In genomic region chr7:35450456-35450855, GRCh38 we compare ENCODE assay signal across 29 cellular contexts.
DNase-seq lines count a peak whose midpoint lies in the region; ATAC-seq and TF ChIP-seq lines count a peak whose summit lies in the region.
"Had no signal": no experiment of that assay in that cellular context is flagged by ENCODE, and none has a peak within 500 bp of the region (broad histone marks: within the 10 kb centered on the region; RNA-seq: fewer than 3 reads in every experiment).

No MANE protein-coding gene starts in this region.

- H3K27ac Mint-ChIP-seq in endothelial cell (ENCODE audit: unreplicated experiment) = no peak overlapping the region
- H3K27ac Mint-ChIP-seq: activated CD4-positive, alpha-beta memory T cell treated with anti-CD3 and anti-CD28 coated beads for 36 hours; activated naive CD8-positive, alpha-beta T cell; activated T-helper 2 cell treated with anti-CD3 and anti-CD28 coated beads, Interferon-gamma antibody, Interleukin-2, Interleukin-4, amounts not matched to agents 10 μg/mL and 5 μg/mL and 100 μg/mL, durations not matched to agents 14 hours and 24 hours and 36 hours; dendritic cell treated with granulocyte-macrophage colony-stimulating factor and Interleukin-4, amounts not matched to agents 40 ng/mL and 50 ng/mL, for 4 days; progenitor cell of endocrine pancreas had no signal

- H3K4me1 Mint-ChIP-seq in endothelial cell (ENCODE audit: unreplicated experiment) = peaks cover 45% of the 10 kb centered on the region

- peak overlapping the region; percentile 66; the same call in 1 of the 2 replicates for H2AFZ ChIP-seq in SK-N-SH (ENCODE audit: low read depth)

- TF ChIP-seq CTCF in SK-N-SH (IDR thresholded peaks at IDR 0.05) = no peak
- no peak for TF ChIP-seq CTCF in endothelial cell (IDR thresholded peaks at IDR 0.05; ENCODE audit: unreplicated experiment)
- TF ChIP-seq CTCF in upper lobe of right lung (IDR thresholded peaks at IDR 0.05) = no peak
- TF ChIP-seq CTCF in transverse colon (IDR thresholded peaks at IDR 0.05) = no peak

- H3K4me1 ChIP-seq in SK-N-SH (ENCODE audit: control insufficient read depth in 1 of 2, insufficient read depth in 2 of 2, low read depth in 1 of 2, low read length in 1 of 2) (peaks cover 2 to 7% of the 10 kb centered on the region in 2 experiments; a peak in 3 of 4 replicates), upper lobe of right lung (no peaks in the 10 kb centered on the region), transverse colon (peaks cover 0 to 3% (median 0%) of the 10 kb centered on the region in 4 donors)
- H3K4me1 ChIP-seq: BLaER1 treated with 17β-estradiol and CSF1 and Interleukin-3, amounts not matched to agents 10 nM and 100 nM; Caco-2 had no signal

- H3K9ac ChIP-seq in SK-N-SH = no peak overlapping the region
- H3K9ac ChIP-seq: BLaER1 treated with 17β-estradiol and CSF1 and Interleukin-3, amounts not matched to agents 10 nM and 100 nM had no signal

- TF ChIP-seq EP300 in SK-N-SH (IDR thresholded peaks at IDR 0.05; ENCODE audit: borderline replicate concordance in 1 of 2, low read depth in 1 of 2, low read length in 1 of 2) (no peak), transverse colon (IDR thresholded peaks at IDR 0.05; ENCODE audit: low read depth) (no peak)

- H3K27me3 ChIP-seq in SK-N-SH (ENCODE audit: insufficient read depth) (no peaks in the 10 kb centered on the region), upper lobe of right lung (peaks cover 13% of the 10 kb centered on the region), transverse colon (peaks cover 22% of the 10 kb centered on the region)
- H3K27me3 ChIP-seq: BLaER1 treated with 17β-estradiol and CSF1 and Interleukin-3, amounts not matched to agents 10 nM and 100 nM had no signal

- H3K36me3 ChIP-seq in SK-N-SH (replicated peaks in 1 of 2; ENCODE audit: control insufficient read depth in 1 of 2, insufficient read depth in 2 of 2, low read length in 1 of 2) (no peaks in the 10 kb centered on the region), upper lobe of right lung (no peaks in the 10 kb centered on the region), transverse colon (no peaks in the 10 kb centered on the region)
- H3K36me3 ChIP-seq: BLaER1 treated with 17β-estradiol and CSF1 and Interleukin-3, amounts not matched to agents 10 nM and 100 nM; neutrophil; tibial nerve had no signal

- no peaks in the 10 kb centered on the region for H4K20me1 ChIP-seq in SK-N-SH (ENCODE audit: insufficient read depth)
- H4K20me1 ChIP-seq: BLaER1 treated with 17β-estradiol and CSF1 and Interleukin-3, amounts not matched to agents 10 nM and 100 nM had no signal

- DNase-seq in SK-N-SH (no peak), NCI-H510A (lab: John Stamatoyannopoulos, UW) (peak; percentile 7), endothelial cell (ENCODE audit: low spot score) (no peak), upper lobe of right lung (no peak), epidermal melanocyte (ENCODE audit: insufficient read length, low spot score) (no peak), transverse colon (no peak)
- DNase-seq: ACHN; activated CD4-positive, alpha-beta memory T cell treated with anti-CD3 and anti-CD28 coated beads for 36 hours; activated CD8-positive, alpha-beta memory T cell treated with anti-CD3 and anti-CD28 coated beads, Interleukin-2, amount 50 U/mL, for 48 hours; aorta; Caco-2; central memory CD4-positive, alpha-beta T cell; mammary epithelial cell; NCI-H1048; NCI-H2171; NCI-H774; SHP77; SW 1271 had no signal

- peaks cover 10% of the 10 kb centered on the region for H3K27me3 Mint-ChIP-seq in endothelial cell (ENCODE audit: unreplicated experiment)

- no peaks in the 10 kb centered on the region for H3K79me2 ChIP-seq in SK-N-SH (ENCODE audit: insufficient read depth)

- peak overlapping the region; percentile 3; the same call in 1 of the 2 replicates for H3K4me2 ChIP-seq in SK-N-SH
- H3K4me2 ChIP-seq: BLaER1 treated with 17β-estradiol and CSF1 and Interleukin-3, amounts not matched to agents 10 nM and 100 nM had no signal

- TF ChIP-seq RAD21 in SK-N-SH (IDR thresholded peaks at IDR 0.05; ENCODE audit: low read length) = no peak

- peaks cover 20% of the 10 kb centered on the region for H3F3A ChIP-seq in SK-N-SH (replicated peaks; ENCODE audit: insufficient read depth)

- peaks cover 4% of the 10 kb centered on the region for H3K36me3 Mint-ChIP-seq in endothelial cell (ENCODE audit: low read depth, unreplicated experiment)
- H3K36me3 Mint-ChIP-seq: activated CD4-positive, alpha-beta memory T cell treated with anti-CD3 and anti-CD28 coated beads for 36 hours; activated naive CD8-positive, alpha-beta T cell had no signal

- peak overlapping the region; percentile 32 for H3K4me3 Mint-ChIP-seq in endothelial cell (ENCODE audit: unreplicated experiment)
- H3K4me3 Mint-ChIP-seq: activated CD4-positive, alpha-beta memory T cell treated with anti-CD3 and anti-CD28 coated beads for 36 hours; activated naive CD8-positive, alpha-beta T cell; dendritic cell treated with granulocyte-macrophage colony-stimulating factor and Interleukin-4, amounts not matched to agents 40 ng/mL and 50 ng/mL, for 4 days had no signal

- WGBS in SK-N-SH (ENCODE audit: low lambda C conversion rate) = 7% methylated on average over 1 of the region's 1 CpG
- WGBS in transverse colon (ENCODE audit: low coverage in 1 of 2), 2 donors = 40 to 57% methylated on average over 1 of the region's 1 CpG

- no peak overlapping the region for H3K4me3 ChIP-seq in SK-N-SH (ENCODE audit: low read depth in 2 of 2, low read length in 1 of 2)
- no peak overlapping the region for H3K4me3 ChIP-seq in upper lobe of right lung
- H3K4me3 ChIP-seq in transverse colon = no peak overlapping the region
- H3K4me3 ChIP-seq: BLaER1 treated with 17β-estradiol and CSF1 and Interleukin-3, amounts not matched to agents 10 nM and 100 nM; tibial nerve had no signal

- no peaks in the 10 kb centered on the region for H3K9me3 ChIP-seq in SK-N-SH
- no peaks in the 10 kb centered on the region for H3K9me3 ChIP-seq in upper lobe of right lung
- no peaks in the 10 kb centered on the region for H3K9me3 ChIP-seq in transverse colon
- H3K9me3 ChIP-seq: Caco-2, neutrophil had no signal

- no peak for TF ChIP-seq POLR2A in transverse colon (IDR thresholded peaks at IDR 0.05)

- in situ Hi-C loops in transverse colon (cut with MboI; ENCODE audit: low pct_ligation_motif_present in 1 of 4, low pct_unique_long_range_greater_than_20kb in 1 of 4, low sequenced_read_pairs in 3 of 4) = no loop called here

- intact Hi-C loops in upper lobe of right lung (cut with DNase I) (no loop called here), transverse colon (cut with DNase I; ENCODE audit: low total_unique reads) (no loop called here)

- CTCF ChIA-PET in SK-N-SH (lab: Yijun Ruan, JAX) = interaction anchor here (1.6 kb wide), 1 partner anchor 26 kb away, joined by 9 read pairs; no protein-coding TSS in a partner anchor

- ATAC-seq in SK-N-SH treated with all-trans-retinoic acid at 6 μM for 48 hours (no peak), upper lobe of right lung (peak; percentile 86), GM19023 (IDR thresholded peaks at IDR 0.05; ENCODE audit: unreplicated experiment) (no peak)
- ATAC-seq: HCT116, HepG2 had no signal

- POLR2A ChIA-PET in SK-N-SH (lab: Yijun Ruan, JAX) = no interaction called here

- H3K9me3 Mint-ChIP-seq in endothelial cell (ENCODE audit: unreplicated experiment) = no peaks in the 10 kb centered on the region
- H3K9me3 Mint-ChIP-seq: activated CD4-positive, alpha-beta memory T cell treated with anti-CD3 and anti-CD28 coated beads for 36 hours; activated T-helper 2 cell treated with anti-CD3 and anti-CD28 coated beads, Interferon-gamma antibody, Interleukin-2, Interleukin-4, amounts not matched to agents 10 μg/mL and 5 μg/mL and 100 μg/mL, durations not matched to agents 14 hours and 24 hours and 36 hours; dendritic cell treated with granulocyte-macrophage colony-stimulating factor and Interleukin-4, amounts not matched to agents 40 ng/mL and 50 ng/mL, for 4 days had no signal

- H3K27ac ChIP-seq in SK-N-SH (ENCODE audit: low read depth in 2 of 2, low read length in 1 of 2) = peak overlapping the region in 1 of 2 experiments; percentile 49; a peak in 2 of 4 replicates
- no peak overlapping the region for H3K27ac ChIP-seq in upper lobe of right lung
- no peak overlapping the region for H3K27ac ChIP-seq in transverse colon
- H3K27ac ChIP-seq: BLaER1 treated with 17β-estradiol and CSF1 and Interleukin-3, amounts not matched to agents 10 nM and 100 nM; neutrophil; tibial nerve had no signal

- H3K9me2 ChIP-seq in SK-N-SH = no peaks in the 10 kb centered on the region

TF ChIP-seq in SK-N-SH, 30 proteins besides CTCF, POLR2A, EP300 and RAD21:
- TF ChIP-seq SMC3 (IDR thresholded peaks at IDR 0.05; ENCODE audit: low read depth, low read length) (no peak), JUND (IDR thresholded peaks at IDR 0.05) (no peak), SIN3A (IDR thresholded peaks at IDR 0.05; ENCODE audit: borderline replicate concordance, low read depth, low read length) (no peak), YY1 (IDR thresholded peaks at IDR 0.05; ENCODE audit: low read depth) (no peak), NRF1 (IDR thresholded peaks at IDR 0.05; ENCODE audit: low read depth, low read length) (no peak)

TF ChIP-seq in SK-N-SH treated with all-trans-retinoic acid at 6 μM for 48 hours, 23 proteins besides CTCF, POLR2A, EP300 and RAD21 (continues in another document):
- no peak for TF ChIP-seq ISL1 (CRISPR knock-in tag; IDR thresholded peaks at IDR 0.05)
- TF ChIP-seq GLIS3 (CRISPR knock-in tag; IDR thresholded peaks at IDR 0.05) = no peak
- no peak for TF ChIP-seq BACH2 (CRISPR knock-in tag; IDR thresholded peaks at IDR 0.05; ENCODE audit: borderline replicate concordance)
- no peak for TF ChIP-seq ZC3H10 (CRISPR knock-in tag; IDR thresholded peaks at IDR 0.05)
- no peak for TF ChIP-seq ESRRG (CRISPR knock-in tag; IDR thresholded peaks at IDR 0.05)
